ENCODE assay signal across 8 cellular contexts in genomic region chr3:98573231-98573728, GRCh38. TPM values are rescaled to one million over a fixed set of nuclear protein-coding genes. Genes with fewer than 3 reads are reported as not detected.
DNase-seq lines count a peak whose midpoint lies in the region; ATAC-seq lines count a peak whose summit lies in the region.

No MANE protein-coding gene starts in this region.

- no peak overlapping the region for H2AFZ ChIP-seq in mesenchymal stem cell (ENCODE audit: low read depth, low read length)

- POLR2A ChIA-PET in activated CD8-positive, alpha-beta T cell treated with anti-CD3 and anti-CD28 coated beads, Interleukin-2, amount 10 ng/mL, durations not matched to agents 7 days and 5 days (lab: Charles Lee), result interaction anchor here (0.8 to 5.1 kb wide), 8 partner anchors 16 to 51 kb away, joined by 3 to 63 read pairs (median 4); partner anchors contain the start of genes CLDND1, CPOX and GPR15

- no peak overlapping the region for H3K23ac ChIP-seq in mesenchymal stem cell (ENCODE audit: low read length in 2 of 2)

- peaks cover 49% of the 10 kb centered on the region for H3K36me3 Mint-ChIP-seq in activated CD8-positive, alpha-beta T cell treated with anti-CD3 and anti-CD28 coated beads, Interleukin-2, amount 10 ng/mL, durations not matched to agents 7 days and 5 days (ENCODE audit: low read depth)

- no peaks in the 10 kb centered on the region for H3K27me3 Mint-ChIP-seq in activated CD8-positive, alpha-beta T cell treated with anti-CD3 and anti-CD28 coated beads, Interleukin-2, amount 10 ng/mL, durations not matched to agents 7 days and 5 days (ENCODE audit: low read depth)

- H3K4me3 Mint-ChIP-seq in activated CD8-positive, alpha-beta T cell treated with anti-CD3 and anti-CD28 coated beads, Interleukin-2, amount 10 ng/mL, durations not matched to agents 7 days and 5 days, result peak overlapping the region; percentile 32

- H3K79me1 ChIP-seq in mesenchymal stem cell (replicated peaks; ENCODE audit: low read length, poor library complexity, severe bottlenecking), result no peaks in the 10 kb centered on the region

- no peak overlapping the region for H3K4ac ChIP-seq in mesenchymal stem cell (ENCODE audit: low read depth in 1 of 2, low read length in 2 of 2)

- peak; percentile 44 for DNase-seq in EL
- no peak for DNase-seq in activated CD8-positive, alpha-beta T cell treated with anti-CD3 and anti-CD28 coated beads, Interleukin-2, amount 10 ng/mL, durations not matched to agents 7 days and 5 days
- DNase-seq in mesenchymal stem cell, result peak; percentile 43
- no peak for DNase-seq in left lobe of liver (ENCODE audit: low spot score)
- DNase-seq in stimulated activated CD4-positive, alpha-beta T cell treated with anti-CD3 and anti-CD28 coated beads, Interleukin-4, amount 100 ng/mL, for 4 hours, result no peak
- DNase-seq in cortex of kidney (lab: John Stamatoyannopoulos, UW), result no peak

- CTCF ChIA-PET in activated CD8-positive, alpha-beta T cell treated with anti-CD3 and anti-CD28 coated beads, Interleukin-2, amount 10 ng/mL, durations not matched to agents 7 days and 5 days (lab: Charles Lee), result interaction anchor here (0.8 to 2.5 kb wide), 29 partner anchors 9 to 534 kb away, joined by 3 to 26 read pairs (median 5); partner anchors contain the start of genes CLDND1 and GPR15

- no peak overlapping the region for H3K4me2 ChIP-seq in mesenchymal stem cell (ENCODE audit: low read length, poor library complexity, severe bottlenecking)

- H3K18ac ChIP-seq in mesenchymal stem cell (ENCODE audit: low read depth in 1 of 2, low read length in 2 of 2), result no peak overlapping the region

- H2BK5ac ChIP-seq in mesenchymal stem cell (ENCODE audit: low read depth, low read length, poor library complexity, severe bottlenecking), result peak overlapping the region; percentile 12

- no peak overlapping the region for H3K4me3 ChIP-seq in mesenchymal stem cell (ENCODE audit: insufficient read depth in 1 of 2, low read depth in 1 of 2, low read length in 2 of 2)

- H2AK5ac ChIP-seq in mesenchymal stem cell (ENCODE audit: low read length, severe bottlenecking), result no peak overlapping the region

- H3K27ac ChIP-seq in mesenchymal stem cell (ENCODE audit: low read length, poor library complexity, severe bottlenecking), result no peak overlapping the region

- no peaks in the 10 kb centered on the region for H3K4me1 ChIP-seq in mesenchymal stem cell (ENCODE audit: control insufficient read depth, insufficient read depth, low read depth, low read length)

- no peak overlapping the region for H2BK15ac ChIP-seq in mesenchymal stem cell (ENCODE audit: low read depth, poor library complexity, severe bottlenecking)

- no peak overlapping the region for H2BK120ac ChIP-seq in mesenchymal stem cell (ENCODE audit: low read depth, low read length)

- H3K36me3 ChIP-seq in mesenchymal stem cell (ENCODE audit: control insufficient read depth in 1 of 2, insufficient read depth in 2 of 2, low read depth in 1 of 2, low read length in 2 of 2), result peaks cover 0 to 16% of the 10 kb centered on the region in 2 experiments

- H4K8ac ChIP-seq in mesenchymal stem cell (ENCODE audit: low read length), result no peak overlapping the region

- peak overlapping the region; percentile 81 for H3K27ac Mint-ChIP-seq in activated CD8-positive, alpha-beta T cell treated with anti-CD3 and anti-CD28 coated beads, Interleukin-2, amount 10 ng/mL, durations not matched to agents 7 days and 5 days

- ATAC-seq in GM19328 (IDR thresholded peaks at IDR 0.05; ENCODE audit: unreplicated experiment) (peak; percentile 61), HG03460 (IDR thresholded peaks at IDR 0.05; ENCODE audit: unreplicated experiment) (peak; percentile 70), left lobe of liver (no peak)
- peak; percentile 59 for ATAC-seq in activated CD8-positive, alpha-beta T cell treated with anti-CD3 and anti-CD28 coated beads, Interleukin-2, amount 10 ng/mL, durations not matched to agents 7 days and 5 days

- no peaks in the 10 kb centered on the region for H3K27me3 ChIP-seq in mesenchymal stem cell (ENCODE audit: control insufficient read depth in 1 of 2, insufficient read depth in 1 of 2, low read length in 2 of 2)

- H3K9me3 ChIP-seq in mesenchymal stem cell (ENCODE audit: control insufficient read depth, low read length), result no peaks in the 10 kb centered on the region

- peaks cover 2% of the 10 kb centered on the region for H3K9me3 Mint-ChIP-seq in activated CD8-positive, alpha-beta T cell treated with anti-CD3 and anti-CD28 coated beads, Interleukin-2, amount 10 ng/mL, durations not matched to agents 7 days and 5 days (ENCODE audit: insufficient read depth)

- H3K9ac ChIP-seq in mesenchymal stem cell (ENCODE audit: low read length), result no peak overlapping the region

- H3K14ac ChIP-seq in mesenchymal stem cell (ENCODE audit: low read length in 2 of 2), result no peak overlapping the region

- WGBS in mesenchymal stem cell, result 5% methylated on average over 1 of the region's 1 CpG

- peaks cover 68% of the 10 kb centered on the region for H3K4me1 Mint-ChIP-seq in activated CD8-positive, alpha-beta T cell treated with anti-CD3 and anti-CD28 coated beads, Interleukin-2, amount 10 ng/mL, durations not matched to agents 7 days and 5 days (ENCODE audit: low read depth)

- no peak overlapping the region for H2BK12ac ChIP-seq in mesenchymal stem cell (ENCODE audit: low read length in 2 of 2)

- no peak overlapping the region for H4K91ac ChIP-seq in mesenchymal stem cell (ENCODE audit: low read length)

RNA-seq across cellular contexts. Expression of gene CPOX, which starts 20.1 kb away (rescaled TPM):
- total RNA-seq in activated CD8-positive, alpha-beta T cell treated with anti-CD3 and anti-CD28 coated beads, Interleukin-2, amount 10 ng/mL, durations not matched to agents 7 days and 5 days, result 10 to 100 TPM; 63.8 to 65.3 TPM
- 15.8 TPM for polyA plus RNA-seq in mesenchymal stem cell (2013, experiment 1 of 2)
- 16.0 TPM for polyA plus RNA-seq in mesenchymal stem cell (2013, experiment 2 of 2)
- 34.1 TPM for total RNA-seq in left lobe of liver

RNA-seq across cellular contexts. Expression of gene GPR15, which starts 41.5 kb away (rescaled TPM):
- 10 to 100 TPM; 18.9 to 19.7 TPM for total RNA-seq in activated CD8-positive, alpha-beta T cell treated with anti-CD3 and anti-CD28 coated beads, Interleukin-2, amount 10 ng/mL, durations not matched to agents 7 days and 5 days
- not detected for polyA plus RNA-seq in mesenchymal stem cell (2013, experiment 1 of 2)
- not detected for polyA plus RNA-seq in mesenchymal stem cell (2013, experiment 2 of 2)
- total RNA-seq in left lobe of liver, result not detected

RNA-seq across cellular contexts. Expression of gene CLDND1, which starts 50.6 kb away (rescaled TPM):
- total RNA-seq in activated CD8-positive, alpha-beta T cell treated with anti-CD3 and anti-CD28 coated beads, Interleukin-2, amount 10 ng/mL, durations not matched to agents 7 days and 5 days, result 100 to 1,000 TPM; 410 to 414 TPM
- polyA plus RNA-seq in mesenchymal stem cell (2013, experiment 1 of 2), result 112 TPM
- polyA plus RNA-seq in mesenchymal stem cell (2013, experiment 2 of 2), result 120 TPM
- total RNA-seq in left lobe of liver, result 34.8 TPM

Comparison
In these comparisons a context has a peak if more than half of its experiments do, and no peak if none do; other contexts are left out.
1. DNase-seq: peak in EL (single experiment) and mesenchymal stem cell (single experiment); none in activated CD8-positive, alpha-beta T cell treated with anti-CD3 and anti-CD28 coated beads, Interleukin-2, amount 10 ng/mL, durations not matched to agents 7 days and 5 days (single experiment), left lobe of liver (single experiment), stimulated activated CD4-positive, alpha-beta T cell treated with anti-CD3 and anti-CD28 coated beads, Interleukin-4, amount 100 ng/mL, for 4 hours (0 of 2) and cortex of kidney (single experiment).
2. RNA of gene GPR15, which starts 41.5 kb away (total RNA-seq): 18.9 to 19.7 TPM in activated CD8-positive, alpha-beta T cell treated with anti-CD3 and anti-CD28 coated beads, Interleukin-2, amount 10 ng/mL, durations not matched to agents 7 days and 5 days; not detected in left lobe of liver (single experiment); every median in the first group is over 10 times any median in the second.
3. RNA of gene CLDND1, which starts 50.6 kb away (total RNA-seq): 410 to 414 TPM in activated CD8-positive, alpha-beta T cell treated with anti-CD3 and anti-CD28 coated beads, Interleukin-2, amount 10 ng/mL, durations not matched to agents 7 days and 5 days; 34.8 TPM in left lobe of liver (single experiment); every median in the first group is over 10 times any median in the second.